8 cellular contexts compared by ENCODE assay signal in genomic region chr11:70176940-70177689, GRCh38. TPM values are rescaled to one million over a fixed set of nuclear protein-coding genes. Genes with fewer than 3 reads are reported as not detected.
A peak's percentile ranks its signal among the peaks of the same experiment; 100 is the strongest.
DNase-seq lines count a peak whose midpoint lies in the region; ATAC-seq, FAIRE-seq and TF ChIP-seq lines count a peak whose summit lies in the region.

No MANE protein-coding gene starts in this region.

- DNase-seq in AML-193 (lab: John Stamatoyannopoulos, UW) (peak; percentile 28 to 44), HAP-1 (ENCODE audit: low spot score in 2 of 2) (peak; percentile 29 to 80), coronary artery (ENCODE audit: low spot score) (no peak), pancreas (peak in 1 of 6 donors; percentile 19), NCI-H226 (no peak)

- H3K27me3 ChIP-seq in HAP-1 (ENCODE audit: low read depth) (no peaks in the 10 kb centered on the region), pancreas (no peaks in the 10 kb centered on the region)

- ATAC-seq in pancreas = peak in 3 of 4 donors; percentile 48 to 56 (median 54)
- no peak for ATAC-seq in HG03025 (IDR thresholded peaks at IDR 0.05; ENCODE audit: low FRiP score, unreplicated experiment)
- no peak for ATAC-seq in GM21367 (IDR thresholded peaks at IDR 0.05; ENCODE audit: unreplicated experiment)

- no peaks in the 10 kb centered on the region for H3K9me3 ChIP-seq in HAP-1
- no peaks in the 10 kb centered on the region for H3K9me3 ChIP-seq in pancreas

- no peak overlapping the region for H3K4me3 ChIP-seq in HAP-1
- no peak overlapping the region for H3K4me3 ChIP-seq in WI38 (ENCODE audit: low read depth, low read length)
- no peak overlapping the region for H3K4me3 ChIP-seq in coronary artery
- H3K4me3 ChIP-seq in pancreas = no peak overlapping the region

- 74 to 80% methylated on average over 37 to 39 of the region's 39 CpGs for WGBS in pancreas, 2 donors

- H3K4me1 ChIP-seq in HAP-1 = no peaks in the 10 kb centered on the region
- H3K4me1 ChIP-seq in pancreas = no peaks in the 10 kb centered on the region

- no peak for FAIRE-seq in pancreas (lab: Jason Lieb, UNC)

- in situ Hi-C loops in HAP-1 (cut with MboI; ENCODE audit: low sequenced_read_pairs) = loop anchor here (10.0 kb wide), 1 partner anchor 92 kb away; no protein-coding TSS in a partner anchor

- H3K27ac ChIP-seq in coronary artery (no peak overlapping the region), pancreas (no peak overlapping the region)

- 0 out of 2 replicates have a peak, but pooled peaks have one; percentile 48 for TF ChIP-seq CTCF in WI38 (IDR thresholded peaks at IDR 0.05; ENCODE audit: low read depth, low read length)
- peak; percentile 19 for TF ChIP-seq CTCF in coronary artery (IDR thresholded peaks at IDR 0.05)
- peak in 3 of 4 donors; percentile 7 to 29 (median 8) for TF ChIP-seq CTCF in pancreas (IDR thresholded peaks at IDR 0.05)

- intact Hi-C loops in pancreas (cut with DNase I) = loop anchor here in 1 of 3 donors (10.0 kb wide), 1 partner anchor 252 kb away; no protein-coding TSS in a partner anchor

- H3K36me3 ChIP-seq in HAP-1 (replicated peaks) = no peaks in the 10 kb centered on the region
- H3K36me3 ChIP-seq in pancreas = no peaks in the 10 kb centered on the region

RNA-seq across cellular contexts. Expression of gene FADD, which starts 26.0 kb away (rescaled TPM):
- 10 to 100 TPM in 1 of 6 donors, 1 to 10 TPM in 5; 5.1 to 11.6 (median 7.6) TPM for total RNA-seq in pancreas
- polyA plus RNA-seq in pancreas = 1 to 10 TPM; 5.5 to 8.2 TPM

Comparison
In these comparisons a context has a peak if more than half of its experiments do, and no peak if none do; other contexts are left out.
1. DNase-seq: peak in AML-193 (2 of 2) and HAP-1 (2 of 2); none in coronary artery (single experiment) and NCI-H226 (single experiment).
2. ATAC-seq: peak in pancreas (3 of 4); none in HG03025 (single experiment) and GM21367 (single experiment).
3. Peak in every context shown above with its lines, with median percentiles within 50 percentile points of each other: CTCF ChIP-seq.